In genomic region chr12:57229634-57230380, GRCh38 we compare ENCODE assay signal across 1 cellular context.
TF ChIP-seq lines count a peak whose summit lies in the region.

Gene SHMT2, plus strand, starts transcription at chr12:57229711. Its CDS starts 68 bp downstream, at chr12:57229779.

TF ChIP-seq in WTC11, 78 proteins besides CTCF, POLR2A, EP300 and RAD21 (continued from another document):
- TF ChIP-seq, protein P1, sequence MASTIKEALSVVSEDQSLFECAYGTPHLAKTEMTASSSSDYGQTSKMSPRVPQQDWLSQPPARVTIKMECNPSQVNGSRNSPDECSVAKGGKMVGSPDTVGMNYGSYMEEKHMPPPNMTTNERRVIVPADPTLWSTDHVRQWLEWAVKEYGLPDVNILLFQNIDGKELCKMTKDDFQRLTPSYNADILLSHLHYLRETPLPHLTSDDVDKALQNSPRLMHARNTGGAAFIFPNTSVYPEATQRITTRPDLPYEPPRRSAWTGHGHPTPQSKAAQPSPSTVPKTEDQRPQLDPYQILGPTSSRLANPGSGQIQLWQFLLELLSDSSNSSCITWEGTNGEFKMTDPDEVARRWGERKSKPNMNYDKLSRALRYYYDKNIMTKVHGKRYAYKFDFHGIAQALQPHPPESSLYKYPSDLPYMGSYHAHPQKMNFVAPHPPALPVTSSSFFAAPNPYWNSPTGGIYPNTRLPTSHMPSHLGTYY (CRISPR knock-in tag; IDR thresholded peaks at IDR 0.05), result 0 out of 2 replicates have a peak, but pooled peaks have one; percentile 36
- no peak; the same call in 1 of the 2 replicates for TF ChIP-seq NFE2L1 (CRISPR knock-in tag; IDR thresholded peaks at IDR 0.05)
- TF ChIP-seq AFF4 (CRISPR knock-in tag; IDR thresholded peaks at IDR 0.05; ENCODE audit: borderline replicate concordance), result no peak
- TF ChIP-seq SP1 (CRISPR knock-in tag; conservative IDR thresholded peaks at IDR 0.05), result peak; percentile 55
- peak; percentile 57; the same call in 1 of the 2 replicates for TF ChIP-seq USF2 (CRISPR knock-in tag; IDR thresholded peaks at IDR 0.05)
- no peak for TF ChIP-seq ZNF423 (CRISPR knock-in tag; IDR thresholded peaks at IDR 0.05)
- no peak for TF ChIP-seq TCF7 (CRISPR knock-in tag; IDR thresholded peaks at IDR 0.05; ENCODE audit: low read depth)
- TF ChIP-seq ATF3 (CRISPR knock-in tag; conservative IDR thresholded peaks at IDR 0.05), result peak; percentile 93; the same call in 1 of the 2 replicates
- TF ChIP-seq, protein P2, sequence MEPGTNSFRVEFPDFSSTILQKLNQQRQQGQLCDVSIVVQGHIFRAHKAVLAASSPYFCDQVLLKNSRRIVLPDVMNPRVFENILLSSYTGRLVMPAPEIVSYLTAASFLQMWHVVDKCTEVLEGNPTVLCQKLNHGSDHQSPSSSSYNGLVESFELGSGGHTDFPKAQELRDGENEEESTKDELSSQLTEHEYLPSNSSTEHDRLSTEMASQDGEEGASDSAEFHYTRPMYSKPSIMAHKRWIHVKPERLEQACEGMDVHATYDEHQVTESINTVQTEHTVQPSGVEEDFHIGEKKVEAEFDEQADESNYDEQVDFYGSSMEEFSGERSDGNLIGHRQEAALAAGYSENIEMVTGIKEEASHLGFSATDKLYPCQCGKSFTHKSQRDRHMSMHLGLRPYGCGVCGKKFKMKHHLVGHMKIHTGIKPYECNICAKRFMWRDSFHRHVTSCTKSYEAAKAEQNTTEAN (CRISPR knock-in tag; IDR thresholded peaks at IDR 0.05), result 0 out of 2 replicates have a peak, but pooled peaks have one; percentile 62
- TF ChIP-seq NFYB (CRISPR knock-in tag; conservative IDR thresholded peaks at IDR 0.05; ENCODE audit: low read depth), result peak; percentile 22; the same call in 1 of the 2 replicates
- TF ChIP-seq ETV6 (CRISPR knock-in tag; IDR thresholded peaks at IDR 0.05), result no peak; the same call in 1 of the 2 replicates
- no peak for TF ChIP-seq RORB (CRISPR knock-in tag; IDR thresholded peaks at IDR 0.05)
- TF ChIP-seq SMAD4 (CRISPR knock-in tag; IDR thresholded peaks at IDR 0.05), result no peak
- peak; percentile 48; the same call in 1 of the 2 replicates for TF ChIP-seq FOXP1 (CRISPR knock-in tag; IDR thresholded peaks at IDR 0.05; ENCODE audit: borderline replicate concordance)
- TF ChIP-seq, protein P3, sequence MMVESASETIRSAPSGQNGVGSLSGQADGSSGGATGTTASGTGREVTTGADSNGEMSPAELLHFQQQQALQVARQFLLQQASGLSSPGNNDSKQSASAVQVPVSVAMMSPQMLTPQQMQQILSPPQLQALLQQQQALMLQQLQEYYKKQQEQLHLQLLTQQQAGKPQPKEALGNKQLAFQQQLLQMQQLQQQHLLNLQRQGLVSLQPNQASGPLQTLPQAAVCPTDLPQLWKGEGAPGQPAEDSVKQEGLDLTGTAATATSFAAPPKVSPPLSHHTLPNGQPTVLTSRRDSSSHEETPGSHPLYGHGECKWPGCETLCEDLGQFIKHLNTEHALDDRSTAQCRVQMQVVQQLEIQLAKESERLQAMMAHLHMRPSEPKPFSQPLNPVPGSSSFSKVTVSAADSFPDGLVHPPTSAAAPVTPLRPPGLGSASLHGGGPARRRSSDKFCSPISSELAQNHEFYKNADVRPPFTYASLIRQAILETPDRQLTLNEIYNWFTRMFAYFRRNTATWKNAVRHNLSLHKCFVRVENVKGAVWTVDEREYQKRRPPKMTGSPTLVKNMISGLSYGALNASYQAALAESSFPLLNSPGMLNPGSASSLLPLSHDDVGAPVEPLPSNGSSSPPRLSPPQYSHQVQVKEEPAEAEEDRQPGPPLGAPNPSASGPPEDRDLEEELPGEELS (CRISPR knock-in tag; IDR thresholded peaks at IDR 0.05), result 0 out of 2 replicates have a peak, but pooled peaks have one; percentile 27
- TF ChIP-seq GRHL2 (CRISPR knock-in tag; IDR thresholded peaks at IDR 0.05; ENCODE audit: insufficient replicate concordance, severe bottlenecking), result no peak
- TF ChIP-seq ZNF425 (CRISPR knock-in tag; conservative IDR thresholded peaks at IDR 0.05), result no peak
- TF ChIP-seq E2F5 (CRISPR knock-in tag; IDR thresholded peaks at IDR 0.05), result no peak; the same call in 1 of the 2 replicates
- no peak for TF ChIP-seq ZMAT4 (CRISPR knock-in tag; IDR thresholded peaks at IDR 0.05)
- peak; percentile 84 for TF ChIP-seq USF1 (CRISPR knock-in tag; IDR thresholded peaks at IDR 0.05)
- peak; percentile 67 for TF ChIP-seq ARID4B (CRISPR knock-in tag; IDR thresholded peaks at IDR 0.05; ENCODE audit: borderline replicate concordance)
- TF ChIP-seq TEAD4 (CRISPR knock-in tag; IDR thresholded peaks at IDR 0.05), result no peak
- TF ChIP-seq, protein P4, sequence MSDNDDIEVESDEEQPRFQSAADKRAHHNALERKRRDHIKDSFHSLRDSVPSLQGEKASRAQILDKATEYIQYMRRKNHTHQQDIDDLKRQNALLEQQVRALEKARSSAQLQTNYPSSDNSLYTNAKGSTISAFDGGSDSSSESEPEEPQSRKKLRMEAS (CRISPR knock-in tag; IDR thresholded peaks at IDR 0.05), result peak; percentile 93
